In genomic region chr5:65482280-65482726, GRCh38 we compare ENCODE assay signal across 8 cellular contexts. TPM values are rescaled to one million over a fixed set of nuclear protein-coding genes. Genes with fewer than 3 reads are reported as not detected.
A peak's percentile ranks its signal among the peaks of the same experiment; 100 is the strongest.
DNase-seq lines count a peak whose midpoint lies in the region; ATAC-seq and TF ChIP-seq lines count a peak whose summit lies in the region.

No MANE protein-coding gene starts in this region.

- H3K36me3 Mint-ChIP-seq in osteocyte (ENCODE audit: unreplicated experiment), result no peaks in the 10 kb centered on the region

- peak; percentile 6 for ATAC-seq in GM18502 (IDR thresholded peaks at IDR 0.05; ENCODE audit: poor library complexity, unreplicated experiment)
- peak; percentile 41 for ATAC-seq in aorta (ENCODE audit: low FRiP score)
- no peak for ATAC-seq in GM19452 (IDR thresholded peaks at IDR 0.05; ENCODE audit: unreplicated experiment)

- H3K27me3 Mint-ChIP-seq in osteocyte (ENCODE audit: unreplicated experiment), result no peaks in the 10 kb centered on the region

- 0% methylated on average over 6 of the region's 6 CpGs for WGBS in aorta, 2 donors

- peaks cover 16% of the 10 kb centered on the region for H3K4me1 ChIP-seq in mononuclear cell (ENCODE audit: insufficient read depth, low read length)
- H3K4me1 ChIP-seq in aorta (ENCODE audit: control insufficient read depth in 1 of 2, insufficient read depth in 2 of 2, low read length in 2 of 2), result no peaks in the 10 kb centered on the region

- H3K9me3 ChIP-seq in mononuclear cell (ENCODE audit: low read depth, low read length), result no peaks in the 10 kb centered on the region
- H3K9me3 ChIP-seq in aorta (ENCODE audit: control insufficient read depth, low read length), result no peaks in the 10 kb centered on the region

- intact Hi-C loops in dorsolateral prefrontal cortex (cut with DNase I), result loop anchor here (5.0 to 10.0 kb wide), 7 partner anchors 355 to 715 kb away; partner anchors contain the start of genes CWC27 (in 1 of the 2) and SREK1IP1 (in 1 of the 2)
- intact Hi-C loops in aorta (cut with DNase I), result loop anchor here (2.0 to 10.0 kb wide), 8 partner anchors 288 to 848 kb away; no protein-coding TSS in a partner anchor

- peaks cover 10% of the 10 kb centered on the region for H3K4me1 Mint-ChIP-seq in osteocyte (ENCODE audit: unreplicated experiment)

- no peaks in the 10 kb centered on the region for H3K36me3 ChIP-seq in aorta (ENCODE audit: control insufficient read depth in 1 of 2, insufficient read depth in 2 of 2, low read length in 1 of 2)

- H3K27ac ChIP-seq in dorsolateral prefrontal cortex (peak overlapping the region; percentile 28 to 94 (median 86)), aorta (ENCODE audit: low read depth in 1 of 2, low read length in 2 of 2) (peak overlapping the region; percentile 46 to 87)

- no peaks in the 10 kb centered on the region for H3K9me3 Mint-ChIP-seq in osteocyte (ENCODE audit: unreplicated experiment)

- peak overlapping the region; percentile 38 to 80 (median 67) for H3K4me3 ChIP-seq in dorsolateral prefrontal cortex
- H3K4me3 ChIP-seq in mononuclear cell (ENCODE audit: low read length), result peak overlapping the region; percentile 79
- peak overlapping the region; percentile 98 for H3K4me3 ChIP-seq in aorta (ENCODE audit: low read length in 2 of 2)

- H3K4me3 Mint-ChIP-seq in osteocyte (ENCODE audit: unreplicated experiment), result no peak overlapping the region

- TF ChIP-seq CTCF in dorsolateral prefrontal cortex (IDR thresholded peaks at IDR 0.05 in 54 of 56, conservative IDR thresholded peaks at IDR 0.05 in 2 of 56; ENCODE audit: low read depth in 1 of 56, partially characterized antibody in 56 of 56) (peak in 1 of 56 donors; percentile 2), osteocyte (IDR thresholded peaks at IDR 0.05) (no peak)

- DNase-seq in A172 (ENCODE audit: low spot score) (peak; percentile 19), OCI-M1 (lab: John Stamatoyannopoulos, UW) (peak; percentile 90), dorsolateral prefrontal cortex (no peak), aorta (no peak), osteocyte (ENCODE audit: extremely low spot score, unreplicated experiment) (no peak)

- H3K27me3 ChIP-seq in dorsolateral prefrontal cortex, result peaks cover 0 to 3% (median 0%) of the 10 kb centered on the region in 45 donors
- H3K27me3 ChIP-seq in mononuclear cell (ENCODE audit: insufficient read depth, low read length), result peaks cover 18% of the 10 kb centered on the region
- no peaks in the 10 kb centered on the region for H3K27me3 ChIP-seq in aorta (ENCODE audit: control insufficient read depth in 1 of 2, insufficient read depth in 2 of 2, low read length in 1 of 2)

- no peak overlapping the region for H3K27ac Mint-ChIP-seq in osteocyte (ENCODE audit: unreplicated experiment)

RNA-seq across cellular contexts. Expression of gene ADAMTS6, which starts 0.6 kb away (rescaled TPM):
- total RNA-seq in A172 (2014; rRNA removed; shearing (Covaris generic)), result 15.9 and 21.1 TPM in 2 replicates
- total RNA-seq in dorsolateral prefrontal cortex (1 to 10 TPM in 116 of 120 experiments, under 1 TPM in 4; 0.81 to 7.2 (median 2.9) TPM), mononuclear cell (4.9 TPM), aorta (10 to 100 TPM in 1 of 2 donors, 1 to 10 TPM in 1; 7.1 to 11.5 TPM), osteocyte (4.7 and 6.6 TPM in 2 replicates)
- 1 to 10 TPM in 1 of 2 donors, under 1 TPM in 1; 0.31 to 1.5 TPM for polyA plus RNA-seq in aorta

Comparison
In these comparisons a context has a peak if more than half of its experiments do, and no peak if none do; other contexts are left out.
1. DNase-seq: peak in A172 (single experiment) and OCI-M1 (single experiment); none in dorsolateral prefrontal cortex (0 of 10), aorta (0 of 2) and osteocyte (single experiment).
2. Peak in every context shown above with its lines, with median percentiles within 50 percentile points of each other: H3K4me3 ChIP-seq.